In the genomic region with DNA sequence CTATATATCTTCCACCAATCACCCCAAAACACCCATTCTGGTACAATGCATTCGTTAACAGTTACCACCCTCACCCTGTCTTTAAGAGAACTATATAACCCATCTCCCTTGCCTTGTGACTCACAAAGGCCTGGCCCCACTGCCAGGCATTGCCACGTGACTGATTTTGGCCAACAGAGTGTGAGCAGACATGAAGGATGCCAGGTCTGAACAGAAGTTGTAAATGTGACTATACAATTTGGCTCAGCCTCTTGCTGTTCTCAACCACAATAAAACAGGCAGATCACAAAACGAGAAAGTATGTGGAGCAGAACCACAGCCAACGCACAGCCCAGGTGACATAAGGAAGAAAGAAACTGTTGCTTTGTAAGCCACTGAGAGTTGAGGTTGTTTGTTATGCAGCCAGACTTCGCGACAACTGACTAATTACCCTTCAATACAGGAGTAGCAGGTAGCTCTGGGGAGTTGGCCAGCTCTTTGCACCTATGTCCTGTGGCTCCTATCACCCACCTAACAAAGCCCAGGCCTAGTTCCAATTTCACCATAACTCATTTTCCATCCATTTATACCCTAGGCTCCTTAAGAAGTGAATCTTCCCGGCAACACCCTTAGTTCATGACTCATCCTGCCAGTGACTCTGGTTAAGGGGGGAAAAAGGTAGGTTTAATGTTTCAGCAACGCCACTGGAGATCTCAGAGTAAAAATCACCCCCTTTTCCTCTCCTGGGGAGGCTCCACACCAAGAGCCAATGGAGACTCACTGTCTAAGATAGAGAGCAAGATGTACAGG, we compare ENCODE assay signal across 14 cellular contexts. TPM values are rescaled to one million over a fixed set of nuclear protein-coding genes. Genes with fewer than 3 reads are reported as not detected.
DNase-seq lines count a peak whose midpoint lies in the region; ATAC-seq lines count a peak whose summit lies in the region.
"Had no signal": no experiment of that assay in that cellular context is flagged by ENCODE, and none has a peak within 500 bp of the region (broad histone marks: within the 10 kb centered on the region; RNA-seq: fewer than 3 reads in every experiment).

No MANE protein-coding gene starts in this region.

- no peaks in the 10 kb centered on the region for H3K36me3 Mint-ChIP-seq in stimulated activated effector memory CD8-positive, alpha-beta T cell treated with anti-CD3 and anti-CD28 coated beads, Interleukin-12 subunit alpha, Interleukin-12 subunit beta, amount 100 ng/mL, for 72 hours

- H3K4me3 Mint-ChIP-seq in stimulated activated effector memory CD8-positive, alpha-beta T cell treated with anti-CD3 and anti-CD28 coated beads, Interleukin-12 subunit alpha, Interleukin-12 subunit beta, amount 100 ng/mL, for 72 hours = no peak overlapping the region
- H3K4me3 Mint-ChIP-seq: H9 had no signal

- DNase-seq in activated CD4-positive, alpha-beta T cell treated with anti-CD3 and anti-CD28 coated beads for 48 hours = peak; percentile 40
- no peak for DNase-seq in activated CD4-positive, alpha-beta T cell treated with anti-CD3 and anti-CD28 coated beads, Interleukin-2, amount 50 U/mL, for 4 hours
- DNase-seq in NCI-H226 = peak; percentile 42
- DNase-seq in stimulated activated effector memory CD8-positive, alpha-beta T cell treated with anti-CD3 and anti-CD28 coated beads, Interleukin-12 subunit alpha, Interleukin-12 subunit beta, amount 100 ng/mL, for 72 hours (ENCODE audit: low spot score in 2 of 2) = no peak
- DNase-seq: activated CD4-positive, alpha-beta T cell treated with anti-CD3 and anti-CD28 coated beads for 4 hours; body of pancreas; DMS53; H9; NCI-H2171 treated with DMSO at 0.1 percent for 48 hours had no signal

- ATAC-seq in esophagus mucosa (peak; percentile 52), HG02852 (IDR thresholded peaks at IDR 0.05; ENCODE audit: unreplicated experiment) (no peak), HG02610 (IDR thresholded peaks at IDR 0.05; ENCODE audit: unreplicated experiment) (no peak), GM19397 (IDR thresholded peaks at IDR 0.05; ENCODE audit: unreplicated experiment) (no peak)
- ATAC-seq in stimulated activated effector memory CD8-positive, alpha-beta T cell treated with anti-CD3 and anti-CD28 coated beads, Interleukin-12 subunit alpha, Interleukin-12 subunit beta, amount 100 ng/mL, for 72 hours = peak; percentile 42
- ATAC-seq: A549, body of pancreas had no signal

- peaks cover 6% of the 10 kb centered on the region for H3K4me1 Mint-ChIP-seq in stimulated activated effector memory CD8-positive, alpha-beta T cell treated with anti-CD3 and anti-CD28 coated beads, Interleukin-12 subunit alpha, Interleukin-12 subunit beta, amount 100 ng/mL, for 72 hours

- H3K27ac Mint-ChIP-seq in stimulated activated effector memory CD8-positive, alpha-beta T cell treated with anti-CD3 and anti-CD28 coated beads, Interleukin-12 subunit alpha, Interleukin-12 subunit beta, amount 100 ng/mL, for 72 hours = no peak overlapping the region
- H3K27ac Mint-ChIP-seq: H9 had no signal

- no peaks in the 10 kb centered on the region for H3K9me3 Mint-ChIP-seq in stimulated activated effector memory CD8-positive, alpha-beta T cell treated with anti-CD3 and anti-CD28 coated beads, Interleukin-12 subunit alpha, Interleukin-12 subunit beta, amount 100 ng/mL, for 72 hours
- H3K9me3 Mint-ChIP-seq: H9 had no signal

RNA-seq across cellular contexts. Expression of gene GALNT18, which starts 53.7 kb away (rescaled TPM):
- 9.4 TPM for total RNA-seq in esophagus mucosa

Comparison
In these comparisons a context has a peak if more than half of its experiments do, and no peak if none do; other contexts are left out.
1. DNase-seq: peak in activated CD4-positive, alpha-beta T cell treated with anti-CD3 and anti-CD28 coated beads for 48 hours (single experiment) and NCI-H226 (single experiment); none in activated CD4-positive, alpha-beta T cell treated with anti-CD3 and anti-CD28 coated beads, Interleukin-2, amount 50 U/mL, for 4 hours (0 of 2) and stimulated activated effector memory CD8-positive, alpha-beta T cell treated with anti-CD3 and anti-CD28 coated beads, Interleukin-12 subunit alpha, Interleukin-12 subunit beta, amount 100 ng/mL, for 72 hours (0 of 2).
2. ATAC-seq: peak in esophagus mucosa (single experiment) and stimulated activated effector memory CD8-positive, alpha-beta T cell treated with anti-CD3 and anti-CD28 coated beads, Interleukin-12 subunit alpha, Interleukin-12 subunit beta, amount 100 ng/mL, for 72 hours (single experiment); none in HG02852 (single experiment), HG02610 (single experiment) and GM19397 (single experiment).